In genomic region chr2:20579866-20580265, GRCh38 we compare ENCODE assay signal across 1 cellular context.
TF ChIP-seq lines count a peak whose summit lies in the region.

No MANE protein-coding gene starts in this region.

TF ChIP-seq in HepG2, 621 proteins besides CTCF, POLR2A, EP300 and RAD21 (continued from another document and continues in another):
- TF ChIP-seq ZNF646 (CRISPR knock-in tag; IDR thresholded peaks at IDR 0.05) (no peak), EEA1 (CRISPR knock-in tag; IDR thresholded peaks at IDR 0.05; ENCODE audit: borderline replicate concordance) (no peak), GLMP (CRISPR knock-in tag; IDR thresholded peaks at IDR 0.05; ENCODE audit: borderline replicate concordance) (no peak), TEAD2 (CRISPR knock-in tag; IDR thresholded peaks at IDR 0.05) (no peak), NCOA1 (CRISPR knock-in tag; IDR thresholded peaks at IDR 0.05) (0 out of 2 replicates have a peak, but pooled peaks have one; percentile 34), PHF21A (CRISPR knock-in tag; IDR thresholded peaks at IDR 0.05) (no peak), ZBTB7B (CRISPR knock-in tag; IDR thresholded peaks at IDR 0.05) (no peak), KDM5A (IDR thresholded peaks at IDR 0.05; ENCODE audit: borderline replicate concordance, low read length) (no peak), ISX (CRISPR knock-in tag; conservative IDR thresholded peaks at IDR 0.05) (no peak), TGIF2 (CRISPR knock-in tag; IDR thresholded peaks at IDR 0.05) (no peak), ZNF652 (CRISPR knock-in tag; IDR thresholded peaks at IDR 0.05; ENCODE audit: borderline replicate concordance, low read depth) (no peak), DNMT1 (CRISPR knock-in tag; IDR thresholded peaks at IDR 0.05) (no peak), RBM22 (optimal IDR thresholded peaks at IDR 0.05; ENCODE audit: low read length) (no peak), SKI (IDR thresholded peaks at IDR 0.05; ENCODE audit: partially characterized antibody) (no peak), AKAP8 (CRISPR knock-in tag; IDR thresholded peaks at IDR 0.05) (no peak), ERF (CRISPR knock-in tag; IDR thresholded peaks at IDR 0.05) (no peak), ZSCAN29 (CRISPR knock-in tag; conservative IDR thresholded peaks at IDR 0.05) (no peak), POGK (CRISPR knock-in tag; conservative IDR thresholded peaks at IDR 0.05) (no peak), ZNF678 (CRISPR knock-in tag; IDR thresholded peaks at IDR 0.05) (no peak), NR2F2 (IDR thresholded peaks at IDR 0.05; ENCODE audit: borderline replicate concordance, low read depth) (no peak), ATF5 (CRISPR knock-in tag; IDR thresholded peaks at IDR 0.05; ENCODE audit: low read depth) (no peak), PCBP1 (IDR thresholded peaks at IDR 0.05; ENCODE audit: borderline replicate concordance, low read depth, low read length) (no peak), NR0B2 (CRISPR knock-in tag; IDR thresholded peaks at IDR 0.05) (no peak), CEBPZ (IDR thresholded peaks at IDR 0.05; ENCODE audit: low read length) (no peak), ZNF136 (CRISPR knock-in tag; IDR thresholded peaks at IDR 0.05; ENCODE audit: low read depth) (no peak), ZNF788 (CRISPR knock-in tag; IDR thresholded peaks at IDR 0.05; ENCODE audit: borderline replicate concordance) (no peak), ARHGAP35 (CRISPR knock-in tag; IDR thresholded peaks at IDR 0.05; ENCODE audit: borderline replicate concordance) (0 out of 2 replicates have a peak, but pooled peaks have one; percentile 35), CHD4 (IDR thresholded peaks at IDR 0.05; ENCODE audit: borderline replicate concordance, low read length) (peak; percentile 82), E2F2 (CRISPR knock-in tag; IDR thresholded peaks at IDR 0.05; ENCODE audit: borderline replicate concordance) (no peak), RBFOX2 (IDR thresholded peaks at IDR 0.05; ENCODE audit: low read depth, low read length) (no peak), ZNF44 (CRISPR knock-in tag; IDR thresholded peaks at IDR 0.05) (0 out of 2 replicates have a peak, but pooled peaks have one; percentile 21), PAXIP1 (CRISPR knock-in tag; conservative IDR thresholded peaks at IDR 0.05) (no peak), CBFB (CRISPR knock-in tag; IDR thresholded peaks at IDR 0.05) (no peak), ZNF280D (CRISPR knock-in tag; IDR thresholded peaks at IDR 0.05) (no peak), FIP1L1 (IDR thresholded peaks at IDR 0.05; ENCODE audit: borderline replicate concordance, insufficient read depth, low read depth, low read length) (0 out of 2 replicates have a peak, but pooled peaks have one; percentile 62), ZNF589 (CRISPR knock-in tag; conservative IDR thresholded peaks at IDR 0.05) (no peak), MTF2 (CRISPR knock-in tag; IDR thresholded peaks at IDR 0.05; ENCODE audit: borderline replicate concordance) (no peak)
